ENCODE assay signal across 27 cellular contexts in the genomic region with DNA sequence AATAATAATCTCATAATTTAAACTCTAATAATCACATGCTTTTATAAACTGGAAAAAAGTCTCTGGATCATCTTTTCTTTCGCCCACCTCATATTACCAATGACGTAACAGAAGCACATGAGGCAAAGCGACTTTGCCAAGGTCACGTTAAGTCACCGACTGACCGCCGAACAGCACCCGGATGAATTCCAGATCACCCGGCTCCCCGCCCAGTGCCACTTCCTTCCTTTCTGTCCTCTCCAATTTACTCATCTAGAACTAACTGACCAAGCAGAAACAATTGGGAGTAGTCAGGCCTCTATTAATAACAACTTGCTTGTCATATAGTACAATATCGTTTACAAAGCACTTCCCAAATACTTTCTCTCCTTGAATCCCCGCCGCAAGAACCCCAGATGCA. TPM values are rescaled to one million over a fixed set of nuclear protein-coding genes. Genes with fewer than 3 reads are reported as not detected.
"Had no signal": no experiment of that assay in that cellular context is flagged by ENCODE, and none has a peak within 500 bp of the region (broad histone marks: within the 10 kb centered on the region; RNA-seq: fewer than 3 reads in every experiment).

No MANE protein-coding gene starts in this region.

- H3K4me3 ChIP-seq: cardiac muscle cell, K562, Peyer's patch had no signal

- H3K27me3 ChIP-seq: brain microvascular endothelial cell, cardiac muscle cell, Peyer's patch had no signal

- H3K4me1 ChIP-seq: Peyer's patch had no signal

- H3K27ac ChIP-seq: brain microvascular endothelial cell, cardiac muscle cell, Peyer's patch had no signal

- DNase-seq: activated B cell treated with CpG ODN at 0.5 μM for 24 hours; activated CD4-positive, alpha-beta T cell treated with anti-CD3 and anti-CD28 coated beads for 1 hour; activated CD4-positive, alpha-beta T cell treated with anti-CD3 and anti-CD28 coated beads, Interleukin-2, amount 10 ng/mL, durations not matched to agents 24 days and 14 days; activated CD4-positive, alpha-beta T cell treated with anti-CD3 and anti-CD28 coated beads, Interleukin-2, amount 50 U/mL, for 48 hours; activated gamma-delta T cell; activated naive CD4-positive, alpha-beta T cell treated with anti-CD3 and anti-CD28 coated beads for 36 hours; activated T-cell treated with anti-CD3 and anti-CD28 coated beads for 4 hours; activated T-cell treated with anti-CD3 and anti-CD28 coated beads, Interleukin-2, amount 50 U/mL, for 48 hours; amygdala; brain microvascular endothelial cell; Karpas-422; MM.1S; NCI-H1105 treated with DMSO at 0.1 percent for 48 hours; NCI-H1436 treated with DMSO at 0.1 percent for 48 hours; NCI-H187; NCI-H2081; NCI-H510A treated with DMSO at 0.1 percent for 48 hours; NCI-H69; NK-92 treated with Interleukin-12 subunit alpha and Interleukin-12 subunit beta, amount 100 ng/mL, for 24 hours; Peyer's patch; SIG-M5; T-helper 17 cell; T-helper 9 cell had no signal

- H3K36me3 ChIP-seq: brain microvascular endothelial cell, cardiac muscle cell, Peyer's patch had no signal

- FAIRE-seq: K562, TTC549 had no signal

- ATAC-seq: activated T-helper 17 cell treated with anti-CD3 and anti-CD28 coated beads, Interleukin-2, amount 50 U/mL, for 72 hours; K562; T-helper 17 cell had no signal

- H3K9me3 ChIP-seq: Peyer's patch had no signal

RNA-seq across cellular contexts. Expression of a gene that starts 21.1 kb away (rescaled TPM):
- total RNA-seq: activated B cell treated with CpG ODN at 0.5 μM for 24 hours; activated CD4-positive, alpha-beta T cell treated with anti-CD3 and anti-CD28 coated beads, Interleukin-2, amount 10 ng/mL, durations not matched to agents 24 days and 14 days; activated naive CD4-positive, alpha-beta T cell treated with anti-CD3 and anti-CD28 coated beads for 36 hours; K562 had no signal
- polyA plus RNA-seq: K562 had no signal
